ENCODE assay signal across 1 cellular context in genomic region chr7:41207141-41207540, GRCh38.
TF ChIP-seq lines count a peak whose summit lies in the region.

No MANE protein-coding gene starts in this region.

TF ChIP-seq in H1, 55 proteins besides CTCF, POLR2A, EP300 and RAD21 (continued from another document):
- no peak for TF ChIP-seq ATF3 (IDR thresholded peaks at IDR 0.05; ENCODE audit: insufficient read depth, low read depth, low read length)
